In genomic region chr19:43778651-43779050, GRCh38 we compare ENCODE assay signal across 9 cellular contexts. TPM values are rescaled to one million over a fixed set of nuclear protein-coding genes. Genes with fewer than 3 reads are reported as not detected.
DNase-seq lines count a peak whose midpoint lies in the region; TF ChIP-seq lines count a peak whose summit lies in the region.
"Had no signal": no experiment of that assay in that cellular context is flagged by ENCODE, and none has a peak within 500 bp of the region (broad histone marks: within the 10 kb centered on the region; RNA-seq: fewer than 3 reads in every experiment).

No MANE protein-coding gene starts in this region.

- intact Hi-C loops in posterior cingulate gyrus (cut with DNase I) = no loop called here

- no peaks in the 10 kb centered on the region for H3K9me3 Mint-ChIP-seq in mesothelial cell of epicardium
- H3K9me3 Mint-ChIP-seq: immature natural killer cell had no signal

- no peak overlapping the region for H3K4me3 Mint-ChIP-seq in mesothelial cell of epicardium
- H3K4me3 Mint-ChIP-seq: immature natural killer cell had no signal

- DNase-seq in DMS79 treated with DMSO at 0.1 percent for 48 hours (lab: John Stamatoyannopoulos, UW) = peak; percentile 90
- DNase-seq in NCI-H1417 (lab: John Stamatoyannopoulos, UW) = peak; percentile 79 to 92 (median 80)
- DNase-seq in RPMI8226 = peak; percentile 64
- no peak for DNase-seq in mesothelial cell of epicardium (ENCODE audit: low spot score in 2 of 2, unreplicated experiment in 2 of 2)
- DNase-seq in cortex of kidney (lab: John Stamatoyannopoulos, UW) = no peak
- no peak for DNase-seq in posterior cingulate gyrus
- DNase-seq in G401 (ENCODE audit: low spot score) = no peak
- no peak for DNase-seq in A172 (ENCODE audit: low spot score)
- DNase-seq: immature natural killer cell had no signal

- H3K4me1 Mint-ChIP-seq in mesothelial cell of epicardium = peaks cover 64% of the 10 kb centered on the region

- H3K36me3 Mint-ChIP-seq in mesothelial cell of epicardium = no peaks in the 10 kb centered on the region

- no peak for TF ChIP-seq CTCF in mesothelial cell of epicardium (IDR thresholded peaks at IDR 0.05; ENCODE audit: unreplicated experiment)

- no peaks in the 10 kb centered on the region for H3K27me3 Mint-ChIP-seq in mesothelial cell of epicardium (ENCODE audit: low read depth)

- H3K27ac Mint-ChIP-seq in mesothelial cell of epicardium = peak overlapping the region; percentile 87

- in situ Hi-C loops in G401 (cut with HindIII; ENCODE audit: low sequenced_read_pairs) = no loop called here

RNA-seq across cellular contexts. Expression of gene KCNN4, which starts 2.1 kb away (rescaled TPM):
- total RNA-seq in mesothelial cell of epicardium = 5.4 to 6.4 TPM (median 6.1 TPM) in 3 replicates
- total RNA-seq in G401 (2014; rRNA removed; shearing (Covaris generic)) = 4.2 and 5.7 TPM in 2 replicates
- total RNA-seq in A172 (2014; rRNA removed; shearing (Covaris generic)) = 57.6 and 68.6 TPM in 2 replicates

RNA-seq across cellular contexts. Expression of gene LYPD5, which starts 23.6 kb away (rescaled TPM):
- total RNA-seq in mesothelial cell of epicardium = 0.27 to 0.57 TPM (median 0.33 TPM) in 3 replicates
- not detected in 2 replicates for total RNA-seq in G401 (2014; rRNA removed; shearing (Covaris generic))
- total RNA-seq in A172 (2014; rRNA removed; shearing (Covaris generic)) = 0.31 TPM in 1 of 2 replicates, not detected in the other

RNA-seq across cellular contexts. Expression of gene SMG9, which starts 23.9 kb away (rescaled TPM):
- 65.8 to 75.7 TPM (median 73.2 TPM) in 3 replicates for total RNA-seq in mesothelial cell of epicardium
- 18.3 and 22.3 TPM in 2 replicates for total RNA-seq in G401 (2014; rRNA removed; shearing (Covaris generic))
- total RNA-seq in A172 (2014; rRNA removed; shearing (Covaris generic)) = 15.9 and 23.1 TPM in 2 replicates

RNA-seq across cellular contexts. Expression of gene ZNF283, which starts 48.5 kb away (rescaled TPM):
- total RNA-seq in mesothelial cell of epicardium = 19.1 to 20.8 TPM (median 20.4 TPM) in 3 replicates
- 3.8 and 13.4 TPM in 2 replicates for total RNA-seq in G401 (2014; rRNA removed; shearing (Covaris generic))
- 4.7 and 5.2 TPM in 2 replicates for total RNA-seq in A172 (2014; rRNA removed; shearing (Covaris generic))

Comparison
In these comparisons a context has a peak if more than half of its experiments do, and no peak if none do; other contexts are left out.
1. DNase-seq: peak in DMS79 treated with DMSO at 0.1 percent for 48 hours (single experiment), NCI-H1417 (3 of 3) and RPMI8226 (single experiment); none in mesothelial cell of epicardium (0 of 2), cortex of kidney (single experiment), posterior cingulate gyrus (0 of 10), G401 (single experiment) and A172 (single experiment).